Comparison of ENCODE assay signal across 17 cellular contexts in genomic region chr10:44936314-44936975, GRCh38. TPM values are rescaled to one million over a fixed set of nuclear protein-coding genes. Genes with fewer than 3 reads are reported as not detected.
A peak's percentile ranks its signal among the peaks of the same experiment; 100 is the strongest.
DNase-seq lines count a peak whose midpoint lies in the region; ATAC-seq and TF ChIP-seq lines count a peak whose summit lies in the region.
"Had no signal": no experiment of that assay in that cellular context is flagged by ENCODE, and none has a peak within 500 bp of the region (broad histone marks: within the 10 kb centered on the region; RNA-seq: fewer than 3 reads in every experiment).

No MANE protein-coding gene starts in this region.

- no peak overlapping the region for H2AK5ac ChIP-seq in H9 (ENCODE audit: insufficient read length, low read length)

- H3K18ac ChIP-seq in H9 (ENCODE audit: insufficient read length, low read depth, low read length), result no peak overlapping the region

- no peak overlapping the region for H2BK15ac ChIP-seq in H9 (ENCODE audit: low read depth, low read length)

- H3K9me3 ChIP-seq in H9 (ENCODE audit: control insufficient read depth, low read depth, low read length), result no peaks in the 10 kb centered on the region
- H3K9me3 ChIP-seq in SJCRH30 (replicated peaks), result no peaks in the 10 kb centered on the region

- H3K79me1 ChIP-seq in H9 (ENCODE audit: insufficient read depth, low read depth, low read length, poor library complexity, severe bottlenecking), result no peaks in the 10 kb centered on the region

- H3K79me2 ChIP-seq in H9 (ENCODE audit: insufficient read depth, low read length), result no peaks in the 10 kb centered on the region

- H3K4me3 Mint-ChIP-seq in H9, result no peak overlapping the region
- H3K4me3 Mint-ChIP-seq in stimulated activated effector memory CD8-positive, alpha-beta T cell treated with anti-CD3 and anti-CD28 coated beads, Interleukin-12 subunit alpha, Interleukin-12 subunit beta, amount 100 ng/mL, for 72 hours, result no peak overlapping the region
- H3K4me3 Mint-ChIP-seq: T-helper 17 cell had no signal

- WGBS in H9 (ENCODE audit: extremely low coverage, insufficient read length, low lambda C conversion rate), result no CpG with 5 or more reads among the region's 7 CpGs

- ATAC-seq in stimulated activated effector memory CD8-positive, alpha-beta T cell treated with anti-CD3 and anti-CD28 coated beads, Interleukin-12 subunit alpha, Interleukin-12 subunit beta, amount 100 ng/mL, for 72 hours, result no peak
- ATAC-seq in GM19397 (IDR thresholded peaks at IDR 0.05; ENCODE audit: unreplicated experiment) (no peak), GM19395 (IDR thresholded peaks at IDR 0.05; ENCODE audit: unreplicated experiment) (no peak)
- ATAC-seq: stimulated activated naive CD8-positive, alpha-beta T cell treated with anti-CD3 and anti-CD28 coated beads, Interleukin-15, Interleukin-2, amounts not matched to agents 100 U/mL and 50 U/mL, for 24 hours; T-helper 17 cell had no signal

- peaks cover 2 to 15% of the 10 kb centered on the region in 2 experiments; a peak in 2 of 5 replicates for H3K9me3 Mint-ChIP-seq in H9
- H3K9me3 Mint-ChIP-seq in stimulated activated effector memory CD8-positive, alpha-beta T cell treated with anti-CD3 and anti-CD28 coated beads, Interleukin-12 subunit alpha, Interleukin-12 subunit beta, amount 100 ng/mL, for 72 hours, result no peaks in the 10 kb centered on the region

- no peak overlapping the region for H4K5ac ChIP-seq in H9 (ENCODE audit: insufficient read length, low read depth, low read length)

- H3K27me3 ChIP-seq in H9 (ENCODE audit: insufficient read depth, low read length) (no peaks in the 10 kb centered on the region), SJCRH30 (no peaks in the 10 kb centered on the region), layer of hippocampus (ENCODE audit: control insufficient read depth, insufficient read depth, low read length) (no peaks in the 10 kb centered on the region)

- H3K23ac ChIP-seq in H9 (ENCODE audit: insufficient read length, low read depth, low read length), result no peak overlapping the region

- H3K4me2 ChIP-seq in H9 (ENCODE audit: insufficient read depth, insufficient read length, low read length), result no peak overlapping the region
- H3K4me2 ChIP-seq: KMS-11 had no signal

- H3K4me1 Mint-ChIP-seq in H9, result peaks cover 0 to 8% of the 10 kb centered on the region in 2 experiments; a peak in 3 of 4 replicates
- H3K4me1 Mint-ChIP-seq in stimulated activated effector memory CD8-positive, alpha-beta T cell treated with anti-CD3 and anti-CD28 coated beads, Interleukin-12 subunit alpha, Interleukin-12 subunit beta, amount 100 ng/mL, for 72 hours, result peaks cover 5% of the 10 kb centered on the region

- no peak overlapping the region for H2BK5ac ChIP-seq in H9 (ENCODE audit: insufficient read length, low read length)

- no peaks in the 10 kb centered on the region for H3K36me3 Mint-ChIP-seq in H9 (ENCODE audit: insufficient read depth in 1 of 3, low read depth in 3 of 3)
- no peaks in the 10 kb centered on the region for H3K36me3 Mint-ChIP-seq in stimulated activated effector memory CD8-positive, alpha-beta T cell treated with anti-CD3 and anti-CD28 coated beads, Interleukin-12 subunit alpha, Interleukin-12 subunit beta, amount 100 ng/mL, for 72 hours

- H3K56ac ChIP-seq in H9 (ENCODE audit: insufficient read length, low read depth, low read length), result no peak overlapping the region

- H3K9ac ChIP-seq in H9 (ENCODE audit: extremely low read depth, insufficient read length, low read length), result no peak overlapping the region
- H3K9ac ChIP-seq: KMS-11 had no signal

- no peaks in the 10 kb centered on the region for H4K20me1 ChIP-seq in H9 (ENCODE audit: control insufficient read depth, insufficient read depth, insufficient read length)

- no peak overlapping the region for H3K4ac ChIP-seq in H9 (ENCODE audit: low read depth, low read length)

- no peak for TF ChIP-seq CTCF in H9 (conservative IDR thresholded peaks at IDR 0.05)

- H2BK12ac ChIP-seq in H9 (ENCODE audit: insufficient read length, low read depth, low read length), result no peak overlapping the region

- no peaks in the 10 kb centered on the region for H3K23me2 ChIP-seq in H9 (ENCODE audit: insufficient read length, low read depth, low read length, poor library complexity, severe bottlenecking)

- H3K4me3 ChIP-seq in SJCRH30, result no peak overlapping the region

- no peak overlapping the region for H3K27ac Mint-ChIP-seq in H9
- peak overlapping the region; percentile 5 for H3K27ac Mint-ChIP-seq in stimulated activated effector memory CD8-positive, alpha-beta T cell treated with anti-CD3 and anti-CD28 coated beads, Interleukin-12 subunit alpha, Interleukin-12 subunit beta, amount 100 ng/mL, for 72 hours
- H3K27ac Mint-ChIP-seq: activated naive CD8-positive, alpha-beta T cell; T-helper 17 cell had no signal

- H3K4me1 ChIP-seq in H9 (ENCODE audit: insufficient read depth, low read length), result no peaks in the 10 kb centered on the region; the same call in 1 of the 2 replicates
- H3K4me1 ChIP-seq in SJCRH30, result peaks cover 11% of the 10 kb centered on the region; the same call in 1 of the 2 replicates

- no peak overlapping the region for H2BK120ac ChIP-seq in H9 (ENCODE audit: low read depth, low read length, poor library complexity, severe bottlenecking)

- no peak overlapping the region for H3T11ph ChIP-seq in H9 (ENCODE audit: low read length)

- no peak overlapping the region for H2AFZ ChIP-seq in H9 (ENCODE audit: low read length)

- DNase-seq in H9 (peak; percentile 8), SJCRH30 (no peak), iPS-NIHi11 (ENCODE audit: low spot score) (no peak)
- no peak for DNase-seq in stimulated activated effector memory CD8-positive, alpha-beta T cell treated with anti-CD3 and anti-CD28 coated beads, Interleukin-12 subunit alpha, Interleukin-12 subunit beta, amount 100 ng/mL, for 72 hours (ENCODE audit: low spot score in 2 of 2)
- DNase-seq: activated CD4-positive, alpha-beta T cell treated with anti-CD3 and anti-CD28 coated beads, Interleukin-2, amount 50 U/mL, for 48 hours; NCI-H1092; NCI-H524 treated with DMSO at 0.1 percent for 48 hours; stimulated activated naive CD8-positive, alpha-beta T cell treated with anti-CD3 and anti-CD28 coated beads, Interleukin-15, Interleukin-2, amounts not matched to agents 100 U/mL and 50 U/mL, for 24 hours; T-helper 17 cell; WERI-Rb-1 had no signal

- H3K27ac ChIP-seq in H9 (ENCODE audit: insufficient read length, low read depth, low read length), result no peak overlapping the region
- peak overlapping the region; percentile 56 for H3K27ac ChIP-seq in SJCRH30
- peak overlapping the region; percentile 87 for H3K27ac ChIP-seq in layer of hippocampus (ENCODE audit: low read depth, low read length)
- H3K27ac ChIP-seq: KMS-11, WERI-Rb-1 had no signal

- H4K8ac ChIP-seq in H9 (replicated peaks; ENCODE audit: insufficient read length, low read depth, low read length), result no peak overlapping the region

- no peak overlapping the region for H2BK20ac ChIP-seq in H9 (ENCODE audit: low read depth, low read length, poor library complexity, severe bottlenecking)

- H3K14ac ChIP-seq in H9 (ENCODE audit: insufficient read depth, low read length), result no peak overlapping the region

- H4K91ac ChIP-seq in H9 (ENCODE audit: insufficient read length, low read depth, low read length), result no peak overlapping the region

- H3K27me3 Mint-ChIP-seq in H9 (ENCODE audit: low read depth), result peaks cover 8% of the 10 kb centered on the region
- H3K27me3 Mint-ChIP-seq: T-helper 17 cell had no signal

- no peaks in the 10 kb centered on the region for H3K36me3 ChIP-seq in SJCRH30
- H3K36me3 ChIP-seq: WERI-Rb-1 had no signal

RNA-seq across cellular contexts. Expression of gene RASSF4, which starts 23.2 kb away (rescaled TPM):
- total RNA-seq in H9 (2021), result 11.3 and 11.5 TPM in 2 replicates
- 18.9 and 22.0 TPM in 2 replicates for total RNA-seq in SJCRH30 (2014; rRNA removed; shearing (Covaris generic))

RNA-seq across cellular contexts. Expression of gene TMEM72, which starts 25.3 kb away (rescaled TPM):
- not detected in 2 replicates for total RNA-seq in H9 (2021)
- 0.02 TPM in 1 of 2 replicates, not detected in the other for total RNA-seq in SJCRH30 (2014; rRNA removed; shearing (Covaris generic))
- total RNA-seq: G401, Right ventricle myocardium inferior, T-helper 17 cell had no signal

RNA-seq across cellular contexts. Expression of gene DEPP1, which starts 42.2 kb away (rescaled TPM):
- total RNA-seq in H9 (2021), result 1.7 and 2.4 TPM in 2 replicates
- total RNA-seq in SJCRH30 (2014; rRNA removed; shearing (Covaris generic)), result 0.24 and 0.25 TPM in 2 replicates
